32 cellular contexts compared by ENCODE assay signal in the genomic region with DNA sequence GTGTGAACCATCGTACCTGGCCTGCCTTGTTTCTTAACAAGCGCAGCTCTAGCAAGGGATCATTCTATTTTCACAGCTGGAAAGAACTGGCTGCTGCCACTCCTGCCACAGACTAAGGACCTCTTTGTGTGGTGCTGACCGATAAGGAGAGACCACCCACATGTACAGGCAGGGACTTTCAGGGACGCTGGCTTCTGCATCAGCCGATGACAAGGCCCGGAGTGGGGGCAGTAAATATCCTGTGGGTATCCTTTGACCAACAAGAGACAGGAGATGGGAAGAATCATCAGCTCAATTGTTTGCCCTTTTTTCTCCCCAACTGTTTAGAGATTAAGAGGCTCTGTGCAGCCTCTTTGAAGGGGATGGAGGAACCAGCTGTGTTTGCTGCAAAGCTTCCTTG.
"Had no signal": no experiment of that assay in that cellular context is flagged by ENCODE, and none has a peak within 500 bp of the region (broad histone marks: within the 10 kb centered on the region; RNA-seq: fewer than 3 reads in every experiment).

No MANE protein-coding gene starts in this region.

- H3K4me1 ChIP-seq: adrenal gland, body of pancreas, colonic mucosa, psoas muscle, testis had no signal

- H3K27ac Mint-ChIP-seq: activated naive CD8-positive, alpha-beta T cell; activated T-cell treated with anti-CD3 and anti-CD28 coated beads, Interleukin-2, amount 50 U/mL, for 72 hours; effector memory CD8-positive, alpha-beta T cell; immature natural killer cell; natural killer cell treated with Interleukin-12 subunit alpha and Interleukin-12 subunit beta and Interleukin-15 and Interleukin-18, amount 100 ng/mL, for 72 hours had no signal

- H3K27ac ChIP-seq: adrenal gland, body of pancreas, colonic mucosa, dorsolateral prefrontal cortex, heart left ventricle, lower lobe of right lung, pancreas, psoas muscle, spleen, testis, transverse colon had no signal

- H3K4me3 ChIP-seq: adrenal gland, body of pancreas, colonic mucosa, dorsolateral prefrontal cortex, heart left ventricle, lower lobe of right lung, mucosa of descending colon, pancreas, psoas muscle, spleen, testis, transverse colon had no signal

- FAIRE-seq: endothelial cell of umbilical vein, kidney, pancreas, urothelium cell line had no signal

- H3K9me3 ChIP-seq: adrenal gland, body of pancreas, colonic mucosa, lower lobe of right lung, mucosa of descending colon, pancreas, psoas muscle, testis, transverse colon had no signal

- H3K4me3 Mint-ChIP-seq: activated naive CD8-positive, alpha-beta T cell; activated T-cell treated with anti-CD3 and anti-CD28 coated beads, Interleukin-2, amount 50 U/mL, for 72 hours; effector memory CD8-positive, alpha-beta T cell; immature natural killer cell; natural killer cell treated with Interleukin-12 subunit alpha and Interleukin-12 subunit beta and Interleukin-15 and Interleukin-18, amount 100 ng/mL, for 72 hours had no signal

- H3K9me3 Mint-ChIP-seq: activated T-cell treated with anti-CD3 and anti-CD28 coated beads, Interleukin-2, amount 50 U/mL, for 72 hours; effector memory CD8-positive, alpha-beta T cell; immature natural killer cell; natural killer cell treated with Interleukin-12 subunit alpha and Interleukin-12 subunit beta and Interleukin-15 and Interleukin-18, amount 100 ng/mL, for 72 hours had no signal

- H3K36me3 ChIP-seq: adrenal gland, colonic mucosa, heart left ventricle, lower lobe of right lung, pancreas, spleen, transverse colon had no signal

- H3K36me3 Mint-ChIP-seq: activated naive CD8-positive, alpha-beta T cell; immature natural killer cell; natural killer cell treated with Interleukin-12 subunit alpha and Interleukin-12 subunit beta and Interleukin-15 and Interleukin-18, amount 100 ng/mL, for 72 hours had no signal

- DNase-seq: activated CD4-positive, alpha-beta T cell treated with anti-CD3 and anti-CD28 coated beads for 4 hours; activated CD4-positive, alpha-beta T cell treated with anti-CD3 and anti-CD28 coated beads, Interleukin-2, amount 50 U/mL, for 4 hours; activated naive CD4-positive, alpha-beta T cell treated with Interleukin-2 at 50 U/mL for 16 hours; activated T-cell treated with anti-CD3 and anti-CD28 coated beads for 4 hours; activated T-cell treated with anti-CD3 and anti-CD28 coated beads, Interleukin-2, amount 50 U/mL, for 72 hours; adrenal gland; aorta; body of pancreas; cerebellar nuclear complex; colonic mucosa; dorsolateral prefrontal cortex; effector memory CD8-positive, alpha-beta T cell; foreskin fibroblast; heart left ventricle; hypothalamus; immature natural killer cell; kidney; left colon; lower lobe of right lung; mesendoderm; mucosa of descending colon; nucleus accumbens; pancreas; psoas muscle; spleen; stimulated activated naive CD4-positive, alpha-beta T cell treated with Interleukin-2 at 50 U/mL for 16 hours; testis; transverse colon had no signal

- ATAC-seq: activated T-cell treated with anti-CD3 and anti-CD28 coated beads, Interleukin-2, amount 50 U/mL, for 72 hours; body of pancreas; effector memory CD8-positive, alpha-beta T cell; heart left ventricle; left colon; lower lobe of right lung; mucosa of descending colon; natural killer cell treated with Interleukin-12 subunit alpha and Interleukin-12 subunit beta and Interleukin-15 and Interleukin-18, amount 100 ng/mL, for 72 hours; pancreas; psoas muscle had no signal

- H3K4me1 Mint-ChIP-seq: immature natural killer cell had no signal

- H3K27me3 ChIP-seq: adrenal gland, body of pancreas, colonic mucosa, dorsolateral prefrontal cortex, heart left ventricle, pancreas, spleen, testis, transverse colon had no signal
